ENCODE assay signal across 9 cellular contexts in the genomic region with DNA sequence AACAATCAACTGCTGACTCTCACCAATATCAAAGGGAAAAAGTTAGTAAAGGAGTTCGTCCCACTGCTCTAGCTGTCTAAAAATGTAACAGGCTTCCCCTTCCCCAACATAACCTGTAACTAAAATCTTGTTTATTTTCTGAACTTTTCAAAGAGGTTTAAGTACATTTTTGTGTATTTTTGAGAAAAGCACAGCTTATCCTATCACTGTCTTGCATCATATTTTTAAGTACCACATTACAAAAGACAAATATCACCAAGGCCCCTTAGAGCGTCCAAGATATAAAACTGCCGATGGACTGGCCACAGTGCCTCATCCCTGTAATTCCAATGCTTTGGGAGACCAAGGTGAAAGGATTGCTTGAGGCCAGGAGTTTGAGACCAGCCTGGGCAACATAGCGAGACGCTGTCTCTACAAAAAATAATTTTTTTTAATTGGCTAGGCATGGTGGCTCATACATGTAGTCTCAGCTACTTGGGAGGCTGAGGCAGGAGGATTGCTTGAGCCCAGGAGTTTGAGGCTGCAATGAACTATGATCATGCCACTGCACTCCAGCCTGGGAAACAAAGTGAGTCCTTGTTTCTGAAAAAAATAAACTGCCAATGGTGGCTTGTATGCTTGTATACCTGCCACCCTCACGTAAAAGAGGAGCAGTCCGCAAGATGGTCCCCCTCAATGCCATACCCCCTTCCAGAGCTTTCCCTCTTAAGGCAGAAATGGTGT. TPM values are rescaled to one million over a fixed set of nuclear protein-coding genes. Genes with fewer than 3 reads are reported as not detected.
DNase-seq lines count a peak whose midpoint lies in the region; ATAC-seq and TF ChIP-seq lines count a peak whose summit lies in the region.
"Had no signal": no experiment of that assay in that cellular context is flagged by ENCODE, and none has a peak within 500 bp of the region (broad histone marks: within the 10 kb centered on the region; RNA-seq: fewer than 3 reads in every experiment).

No MANE protein-coding gene starts in this region.

- no peaks in the 10 kb centered on the region for H3K36me3 ChIP-seq in cardiac muscle cell
- H3K36me3 ChIP-seq in neuron (ENCODE audit: insufficient read depth, low read length): no peaks in the 10 kb centered on the region
- H3K36me3 ChIP-seq in upper lobe of right lung: no peaks in the 10 kb centered on the region

- peak in 1 of 2 donors; percentile 42 for DNase-seq in cardiac muscle cell (ENCODE audit: low read depth in 1 of 2, low spot score in 1 of 2)
- DNase-seq in left cardiac atrium: no peak
- DNase-seq in fibroblast of mammary gland (ENCODE audit: low read depth): no peak
- DNase-seq in upper lobe of right lung: no peak
- DNase-seq in SIG-M5 (lab: John Stamatoyannopoulos, UW): no peak
- DNase-seq: activated CD4-positive, alpha-beta T cell treated with anti-CD3 and anti-CD28 coated beads, Interleukin-2, amount 10 ng/mL, durations not matched to agents 24 days and 14 days had no signal

- H3K4me1 ChIP-seq in cardiac muscle cell (ENCODE audit: low read depth): peaks cover 28% of the 10 kb centered on the region
- peaks cover 17% of the 10 kb centered on the region for H3K4me1 ChIP-seq in neuron (ENCODE audit: insufficient read depth, low read length)
- peaks cover 10% of the 10 kb centered on the region for H3K4me1 ChIP-seq in upper lobe of right lung

- H3K27me3 ChIP-seq in cardiac muscle cell (no peaks in the 10 kb centered on the region), neuron (ENCODE audit: insufficient read depth, low read length) (no peaks in the 10 kb centered on the region), upper lobe of right lung (no peaks in the 10 kb centered on the region)

- TF ChIP-seq CTCF in cardiac muscle cell (IDR thresholded peaks at IDR 0.05; ENCODE audit: low read depth, low read length) (no peak), fibroblast of mammary gland (conservative IDR thresholded peaks at IDR 0.05; ENCODE audit: control insufficient read depth, insufficient read depth, low read depth, low read length) (no peak), upper lobe of right lung (IDR thresholded peaks at IDR 0.05) (no peak)

- H3K27ac ChIP-seq in cardiac muscle cell (peak overlapping the region; percentile 73), upper lobe of right lung (peak overlapping the region; percentile 85)

- no peak overlapping the region for H3K4me3 ChIP-seq in cardiac muscle cell
- peak overlapping the region; percentile 8 for H3K4me3 ChIP-seq in fibroblast of mammary gland (ENCODE audit: control insufficient read depth, low read depth, low read length)
- H3K4me3 ChIP-seq in neuron (ENCODE audit: low read length): peak overlapping the region; percentile 6
- H3K4me3 ChIP-seq in upper lobe of right lung: no peak overlapping the region

- H3K9me3 ChIP-seq in cardiac muscle cell (ENCODE audit: low read depth): no peaks in the 10 kb centered on the region
- no peaks in the 10 kb centered on the region for H3K9me3 ChIP-seq in neuron (ENCODE audit: low read length)
- no peaks in the 10 kb centered on the region for H3K9me3 ChIP-seq in upper lobe of right lung

- no peak for ATAC-seq in left cardiac atrium
- no peak for ATAC-seq in upper lobe of right lung
- ATAC-seq in GM19328 (IDR thresholded peaks at IDR 0.05; ENCODE audit: unreplicated experiment): no peak
- no peak for ATAC-seq in GM21529 (IDR thresholded peaks at IDR 0.05; ENCODE audit: unreplicated experiment)

- H2AFZ ChIP-seq in neuron (ENCODE audit: low read depth, low read length): peak overlapping the region; percentile 55

- intact Hi-C loops in left cardiac atrium (cut with DNase I) (no loop called here), upper lobe of right lung (cut with DNase I) (no loop called here)

RNA-seq across cellular contexts. Expression of a gene that starts 21.2 kb away (rescaled TPM):
- total RNA-seq in cardiac muscle cell (114 and 119 TPM in 2 replicates), left cardiac atrium (100 to 1,000 TPM; 185 to 202 TPM), upper lobe of right lung (245 TPM)
- polyA plus RNA-seq in cardiac muscle cell: 425 and 522 TPM in 2 replicates

Comparison
In these comparisons a context has a peak if more than half of its experiments do, and no peak if none do; other contexts are left out.
1. H3K4me3 ChIP-seq: peak in fibroblast of mammary gland (single experiment) and neuron (single experiment); none in cardiac muscle cell (single experiment) and upper lobe of right lung (single experiment).